22 cellular contexts compared by ENCODE assay signal in the genomic region with DNA sequence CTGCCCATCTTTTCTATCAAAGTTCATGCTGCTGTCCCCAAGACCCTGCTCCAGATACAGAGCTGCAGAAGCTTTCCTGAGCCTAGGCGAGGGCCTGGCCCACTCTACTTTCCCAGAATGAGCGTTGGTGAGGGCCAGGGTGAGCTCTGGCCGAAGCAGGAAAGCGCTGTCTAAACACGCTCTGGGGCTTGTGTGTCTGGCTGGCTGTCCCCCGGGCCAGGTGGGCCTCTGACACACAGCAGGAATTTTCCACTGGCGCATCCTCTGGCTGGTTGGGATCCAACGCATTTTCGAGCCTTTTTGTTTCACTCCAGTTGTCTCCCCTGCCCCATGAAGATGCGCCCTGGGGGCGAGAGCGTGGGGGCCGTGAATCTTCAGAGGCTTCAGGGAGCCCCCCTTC. TPM values are rescaled to one million over a fixed set of nuclear protein-coding genes. Genes with fewer than 3 reads are reported as not detected.
"Had no signal": no experiment of that assay in that cellular context is flagged by ENCODE, and none has a peak within 500 bp of the region (broad histone marks: within the 10 kb centered on the region; RNA-seq: fewer than 3 reads in every experiment).

No MANE protein-coding gene starts in this region.

- H3K27me3 ChIP-seq: gastroesophageal sphincter, right lobe of liver had no signal

- DNase-seq: central memory CD4-positive, alpha-beta T cell; effector memory CD8-positive, alpha-beta T cell; esophagus squamous epithelium; foreskin fibroblast; glutamatergic neuron; immature natural killer cell; mammary epithelial cell; psoas muscle; retina; stimulated activated CD4-positive, alpha-beta T cell treated with anti-CD3 and anti-CD28 coated beads, Interleukin-2, amount 100 ng/mL, for 24 hours; stimulated activated CD4-positive, alpha-beta T cell treated with anti-CD3 and anti-CD28 coated beads, Interleukin-4, amount 100 ng/mL, for 4 hours; stimulated activated naive B cell treated with anti-CD40 and anti-IgM and Interleukin-4, amounts not matched to agents 10 μg/mL and 1 μg/mL and 100 μg/mL, for 72 hours; trophoblast cell had no signal

- H3K36me3 ChIP-seq: esophagus squamous epithelium, gastroesophageal sphincter, right lobe of liver had no signal

- H3K27ac ChIP-seq: esophagus squamous epithelium, gastroesophageal sphincter, parathyroid adenoma, psoas muscle, right lobe of liver had no signal

- ATAC-seq: effector memory CD8-positive, alpha-beta T cell; gastroesophageal sphincter; natural killer cell treated with Interleukin-12 subunit alpha and Interleukin-12 subunit beta and Interleukin-15 and Interleukin-18, amount 100 ng/mL, for 72 hours; psoas muscle; stimulated activated naive B cell treated with anti-CD40 and anti-IgM and Interleukin-4, amounts not matched to agents 10 μg/mL and 1 μg/mL and 100 μg/mL, for 72 hours had no signal

- H3K9me3 ChIP-seq: esophagus squamous epithelium, psoas muscle, right lobe of liver had no signal

- H3K4me3 ChIP-seq: esophagus squamous epithelium, gastroesophageal sphincter, psoas muscle, right lobe of liver had no signal

- H3K4me1 ChIP-seq: esophagus squamous epithelium, gastroesophageal sphincter, psoas muscle, right lobe of liver had no signal

RNA-seq across cellular contexts. Expression of gene KCNK3, which starts 17.8 kb away (rescaled TPM):
- total RNA-seq: natural killer cell treated with Interleukin-12 subunit alpha and Interleukin-12 subunit beta and Interleukin-15 and Interleukin-18, amount 100 ng/mL, for 72 hours had no signal

RNA-seq across cellular contexts. Expression of gene CIB4, which starts 33.6 kb away (rescaled TPM):
- total RNA-seq: epithelial cell of proximal tubule; gastroesophageal sphincter; kidney epithelial cell; liver; mammary epithelial cell; natural killer cell treated with Interleukin-12 subunit alpha and Interleukin-12 subunit beta and Interleukin-15 and Interleukin-18, amount 100 ng/mL, for 72 hours; omental fat pad; psoas muscle; right lobe of liver; skeletal muscle tissue had no signal
